ENCODE assay signal across 8 cellular contexts in the genomic region with DNA sequence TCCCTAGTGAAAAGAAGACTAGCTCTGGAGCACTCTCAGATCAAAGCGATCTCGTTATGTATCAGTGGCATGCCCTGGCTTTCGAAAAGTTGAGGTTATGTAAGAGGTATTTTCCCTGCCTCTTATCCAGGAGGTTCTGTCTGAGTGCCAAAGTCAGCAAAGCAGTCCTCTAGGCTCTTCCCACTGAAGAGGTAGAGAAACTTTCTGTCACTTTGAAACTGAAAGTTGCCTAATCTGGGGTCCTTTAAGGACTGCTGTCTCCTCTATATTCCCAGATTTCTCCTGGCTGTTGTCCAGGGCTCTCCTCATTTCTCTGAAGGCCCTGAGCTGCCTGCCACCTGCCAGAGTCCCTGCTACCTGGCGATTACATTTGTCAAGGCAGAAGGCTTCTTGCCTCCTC.
DNase-seq lines count a peak whose midpoint lies in the region; ATAC-seq and TF ChIP-seq lines count a peak whose summit lies in the region.

No MANE protein-coding gene starts in this region.

- no peak overlapping the region for H3K18ac ChIP-seq in trophoblast cell (ENCODE audit: low read length)

- no peak overlapping the region for H3K23ac ChIP-seq in trophoblast cell (ENCODE audit: low read length)

- peak overlapping the region in 1 of 4 donors; percentile 26 for H3K4me3 ChIP-seq in esophagus squamous epithelium
- H3K4me3 ChIP-seq in trophoblast cell (ENCODE audit: low read depth, low read length), result no peak overlapping the region

- no peak for ATAC-seq in GM19467 (IDR thresholded peaks at IDR 0.05; ENCODE audit: unreplicated experiment)

- H2BK120ac ChIP-seq in trophoblast cell (ENCODE audit: insufficient read depth, low read length, poor library complexity), result peak overlapping the region; percentile 25

- no peaks in the 10 kb centered on the region for H3K9me3 ChIP-seq in esophagus squamous epithelium
- no peaks in the 10 kb centered on the region for H3K9me3 ChIP-seq in trophoblast cell (ENCODE audit: insufficient read depth, low read depth, low read length)

- peak overlapping the region in 3 of 4 donors; percentile 82 to 89 (median 88) for H3K27ac ChIP-seq in esophagus squamous epithelium
- H3K27ac ChIP-seq in trophoblast cell (ENCODE audit: low read depth, low read length), result no peak overlapping the region

- no peak for TF ChIP-seq POLR2A in esophagus squamous epithelium (IDR thresholded peaks at IDR 0.05)

- no peak overlapping the region for H2AK5ac ChIP-seq in trophoblast cell (ENCODE audit: low read length)

- no peak for TF ChIP-seq CTCF in esophagus squamous epithelium (IDR thresholded peaks at IDR 0.05)

- no peak overlapping the region for H4K91ac ChIP-seq in trophoblast cell (ENCODE audit: low read depth, low read length)

- H3K36me3 ChIP-seq in esophagus squamous epithelium (no peaks in the 10 kb centered on the region), trophoblast cell (ENCODE audit: control insufficient read depth in 1 of 2, insufficient read depth in 2 of 2, low read length in 2 of 2) (no peaks in the 10 kb centered on the region)

- peak; percentile 38 for DNase-seq in Daoy (ENCODE audit: low read depth)
- peak; percentile 17 for DNase-seq in OCI-M1 (lab: John Stamatoyannopoulos, UW)
- no peak for DNase-seq in esophagus squamous epithelium (lab: John Stamatoyannopoulos, UW)
- peak in 1 of 2 donors; percentile 54 for DNase-seq in trophoblast cell
- DNase-seq in posterior cingulate gyrus, result no peak
- DNase-seq in stimulated activated CD4-positive, alpha-beta T cell treated with anti-CD3 and anti-CD28 coated beads, Interleukin-4, amount 100 ng/mL, for 4 hours, result no peak
- no peak for DNase-seq in NCI-H187 treated with DMSO at 0.1 percent for 48 hours (lab: John Stamatoyannopoulos, UW)

- H2AFZ ChIP-seq in trophoblast cell (ENCODE audit: insufficient read depth, low read length, poor library complexity), result no peak overlapping the region

- H2BK12ac ChIP-seq in trophoblast cell (ENCODE audit: low read length), result no peak overlapping the region

- peaks cover 7% of the 10 kb centered on the region for H3K79me1 ChIP-seq in trophoblast cell (ENCODE audit: low read length)

- no peak overlapping the region for H3K14ac ChIP-seq in trophoblast cell (ENCODE audit: low read length)

- H4K12ac ChIP-seq in trophoblast cell (ENCODE audit: low read depth, low read length), result no peak overlapping the region

- H2BK5ac ChIP-seq in trophoblast cell (ENCODE audit: low read depth, low read length, poor library complexity), result no peak overlapping the region

- no peak overlapping the region for H3K9ac ChIP-seq in trophoblast cell (ENCODE audit: low read length)

- H3K79me2 ChIP-seq in trophoblast cell (ENCODE audit: control insufficient read depth, insufficient read depth, low read length, poor library complexity), result peaks cover 5% of the 10 kb centered on the region

- no peak overlapping the region for H3K4ac ChIP-seq in trophoblast cell (ENCODE audit: low read depth, low read length)

- H4K8ac ChIP-seq in trophoblast cell (ENCODE audit: low read depth, low read length), result no peak overlapping the region

- WGBS in esophagus squamous epithelium, 2 donors, result 18 to 32% methylated on average over 3 to 4 of the region's 4 CpGs
- WGBS in trophoblast cell (ENCODE audit: extremely low coverage, insufficient coverage, insufficient read length), result no CpG with 5 or more reads among the region's 4 CpGs

- intact Hi-C loops in esophagus squamous epithelium (cut with DNase I) (no loop called here), posterior cingulate gyrus (cut with DNase I) (no loop called here)

- H3K4me2 ChIP-seq in trophoblast cell (ENCODE audit: low read length), result no peak overlapping the region

- no peaks in the 10 kb centered on the region for H3K27me3 ChIP-seq in esophagus squamous epithelium
- H3K27me3 ChIP-seq in trophoblast cell (ENCODE audit: insufficient read depth, low read length), result no peaks in the 10 kb centered on the region

- peaks cover 14 to 56% (median 33%) of the 10 kb centered on the region in 3 donors for H3K4me1 ChIP-seq in esophagus squamous epithelium
- peaks cover 11 to 18% of the 10 kb centered on the region in 2 experiments for H3K4me1 ChIP-seq in trophoblast cell (ENCODE audit: control insufficient read depth in 1 of 2, insufficient read depth in 2 of 2, low read length in 2 of 2)

Comparison
In these comparisons a context has a peak if more than half of its experiments do, and no peak if none do; other contexts are left out.
1. DNase-seq: peak in Daoy (single experiment) and OCI-M1 (single experiment); none in esophagus squamous epithelium (single experiment), posterior cingulate gyrus (0 of 10), stimulated activated CD4-positive, alpha-beta T cell treated with anti-CD3 and anti-CD28 coated beads, Interleukin-4, amount 100 ng/mL, for 4 hours (0 of 2) and NCI-H187 treated with DMSO at 0.1 percent for 48 hours (single experiment).